8 cellular contexts compared by ENCODE assay signal in genomic region chr11:73306977-73307322, GRCh38. TPM values are rescaled to one million over a fixed set of nuclear protein-coding genes. Genes with fewer than 3 reads are reported as not detected.
DNase-seq lines count a peak whose midpoint lies in the region; ATAC-seq and TF ChIP-seq lines count a peak whose summit lies in the region.

No MANE protein-coding gene starts in this region.

- H3K27ac ChIP-seq in OCI-LY1 (ENCODE audit: low read depth, low read length, poor library complexity, severe bottlenecking) (no peak overlapping the region), osteoblast (ENCODE audit: low read depth, low read length) (peak overlapping the region; percentile 71)

- H3K4me3 ChIP-seq in Caco-2 (ENCODE audit: low read depth, low read length) = peak overlapping the region; percentile 94
- H3K4me3 ChIP-seq in OCI-LY1 (ENCODE audit: low read depth, low read length, poor library complexity, severe bottlenecking) = peak overlapping the region; percentile 83
- H3K4me3 ChIP-seq in osteoblast (ENCODE audit: insufficient read depth, low read length) = peak overlapping the region; percentile 89

- H3K4me3 Mint-ChIP-seq in Caco-2 (ENCODE audit: unreplicated experiment) = peak overlapping the region; percentile 76
- H3K4me3 Mint-ChIP-seq in endothelial cell (ENCODE audit: unreplicated experiment) = peak overlapping the region; percentile 92

- POLR2A ChIA-PET in Caco-2 (lab: Charles Lee) = interaction anchor here (0.5 to 1.8 kb wide), 30 partner anchors 11 to 1275 kb away, joined by 3 to 36 read pairs (median 5); partner anchors contain the start of genes FAM168A, P2RY6 and RAB6A

- TF ChIP-seq CTCF in Caco-2 (IDR thresholded peaks at IDR 0.05; ENCODE audit: insufficient read depth in 1 of 2, low read depth in 1 of 2, low read length in 1 of 2, severe bottlenecking in 1 of 2, unreplicated experiment in 1 of 2) = no peak
- no peak for TF ChIP-seq CTCF in OCI-LY1 (IDR thresholded peaks at IDR 0.05; ENCODE audit: low read length)
- TF ChIP-seq CTCF in endothelial cell (IDR thresholded peaks at IDR 0.05; ENCODE audit: unreplicated experiment) = no peak
- TF ChIP-seq CTCF in osteoblast (IDR thresholded peaks at IDR 0.05; ENCODE audit: extremely low read depth, low read depth, low read length) = no peak

- no peaks in the 10 kb centered on the region for H3K9me3 Mint-ChIP-seq in Caco-2 (ENCODE audit: unreplicated experiment)
- no peaks in the 10 kb centered on the region for H3K9me3 Mint-ChIP-seq in endothelial cell (ENCODE audit: unreplicated experiment)

- peaks cover 27% of the 10 kb centered on the region for H3K4me1 ChIP-seq in Caco-2
- peaks cover 14% of the 10 kb centered on the region for H3K4me1 ChIP-seq in OCI-LY1 (ENCODE audit: insufficient read depth, low read length, severe bottlenecking)
- H3K4me1 ChIP-seq in osteoblast (ENCODE audit: insufficient read depth, low read length) = peaks cover 34% of the 10 kb centered on the region

- DNase-seq in Caco-2 (no peak), endothelial cell (ENCODE audit: low spot score) (no peak), osteoblast (ENCODE audit: insufficient read length, low spot score, missing footprints) (no peak), cortex of kidney (lab: John Stamatoyannopoulos, UW) (no peak), midbrain (lab: John Stamatoyannopoulos, UW) (no peak), NCI-H226 (no peak)

- H3K36me3 ChIP-seq in Caco-2 (ENCODE audit: control insufficient read depth, insufficient read depth, low read length) = no peaks in the 10 kb centered on the region; the same call in 1 of the 2 replicates
- no peaks in the 10 kb centered on the region for H3K36me3 ChIP-seq in OCI-LY1 (ENCODE audit: insufficient read depth, low read length)
- peaks cover 18% of the 10 kb centered on the region for H3K36me3 ChIP-seq in osteoblast (ENCODE audit: insufficient read depth, low read length)

- no peaks in the 10 kb centered on the region for H3F3A ChIP-seq in OCI-LY1 (ENCODE audit: insufficient read depth, low read length)

- peak overlapping the region; percentile 42; the same call in 1 of the 2 replicates for H3K9ac ChIP-seq in OCI-LY1 (ENCODE audit: low read length)

- H3K4me1 Mint-ChIP-seq in Caco-2 (ENCODE audit: low read depth, unreplicated experiment) (peaks cover 27% of the 10 kb centered on the region), endothelial cell (ENCODE audit: unreplicated experiment) (peaks cover 19% of the 10 kb centered on the region)

- no peaks in the 10 kb centered on the region for H3K79me2 ChIP-seq in OCI-LY1 (ENCODE audit: insufficient read depth, low read length)
- peaks cover 28% of the 10 kb centered on the region for H3K79me2 ChIP-seq in osteoblast (ENCODE audit: insufficient read depth, low read length)

- H3K4me2 ChIP-seq in OCI-LY1 (ENCODE audit: low read length) (peak overlapping the region; percentile 98), osteoblast (ENCODE audit: insufficient read depth, low read length) (peak overlapping the region; percentile 99)

- peaks cover 54% of the 10 kb centered on the region for H3K36me3 Mint-ChIP-seq in Caco-2 (ENCODE audit: insufficient read depth, unreplicated experiment)
- H3K36me3 Mint-ChIP-seq in endothelial cell (ENCODE audit: low read depth, unreplicated experiment) = peaks cover 8% of the 10 kb centered on the region

- H3K27me3 Mint-ChIP-seq in Caco-2 (ENCODE audit: insufficient read depth, unreplicated experiment) (no peaks in the 10 kb centered on the region), endothelial cell (ENCODE audit: unreplicated experiment) (peaks cover 13% of the 10 kb centered on the region)

- H3K9me3 ChIP-seq in Caco-2 (no peaks in the 10 kb centered on the region), OCI-LY1 (ENCODE audit: low read length) (no peaks in the 10 kb centered on the region), osteoblast (ENCODE audit: low read depth, low read length) (no peaks in the 10 kb centered on the region)

- CTCF ChIA-PET in Caco-2 (lab: Charles Lee) = interaction anchor here (0.6 to 6.0 kb wide), 44 partner anchors 9 to 1848 kb away, joined by 3 to 285 read pairs (median 6); partner anchors contain the start of genes FAM168A, FCHSD2 and P2RY6

- H3K27me3 ChIP-seq in Caco-2 (replicated peaks; ENCODE audit: control insufficient read depth, insufficient read depth, low read length) (no peaks in the 10 kb centered on the region), OCI-LY1 (ENCODE audit: insufficient read depth, low read length) (no peaks in the 10 kb centered on the region), osteoblast (ENCODE audit: insufficient read depth, low read length) (no peaks in the 10 kb centered on the region)

- no peaks in the 10 kb centered on the region for H3K9me2 ChIP-seq in OCI-LY1 (ENCODE audit: low read depth, low read length)

- ATAC-seq in GM19324 (IDR thresholded peaks at IDR 0.05; ENCODE audit: low FRiP score, unreplicated experiment) = no peak

- H2AFZ ChIP-seq in OCI-LY1 (ENCODE audit: low read length) = no peak overlapping the region
- peak overlapping the region; percentile 93 for H2AFZ ChIP-seq in osteoblast (ENCODE audit: low read length)

- no TSS peak for BruUV-seq in Caco-2 (replicated peaks; lab: Mats Ljungman, UMichigan)

- H4K20me1 ChIP-seq in OCI-LY1 (ENCODE audit: insufficient read depth, low read length) = no peaks in the 10 kb centered on the region
- peaks cover 27% of the 10 kb centered on the region for H4K20me1 ChIP-seq in osteoblast (ENCODE audit: insufficient read depth, low read length)

- peak overlapping the region; percentile 87 for H3K27ac Mint-ChIP-seq in Caco-2 (ENCODE audit: unreplicated experiment)
- H3K27ac Mint-ChIP-seq in endothelial cell (ENCODE audit: unreplicated experiment) = peak overlapping the region; percentile 96

- intact Hi-C loops in Caco-2 (cut with micrococcal nuclease; ENCODE audit: unreplicated experiment) = loop anchor here (1.0 kb wide), 6 partner anchors 24 to 86 kb away; partner anchors contain the start of gene RELT

RNA-seq across cellular contexts. Expression of gene ARHGEF17, which starts 1.1 kb away (rescaled TPM):
- total RNA-seq in Caco-2 (2022) (77.9 and 78.1 TPM in 2 replicates), endothelial cell (ENCODE audit: unreplicated experiment) (93.3 TPM), osteoblast (50.1 and 67.0 TPM in 2 replicates)

RNA-seq across cellular contexts. Expression of gene P2RY6, which starts 34.8 kb away (rescaled TPM):
- total RNA-seq in Caco-2 (2022) = 48.4 and 55.7 TPM in 2 replicates
- 0.74 TPM for total RNA-seq in endothelial cell (ENCODE audit: unreplicated experiment)
- total RNA-seq in osteoblast = 0.72 and 1.8 TPM in 2 replicates

Comparison
In these comparisons a context has a peak if more than half of its experiments do, and no peak if none do; other contexts are left out.
1. RNA of gene P2RY6, which starts 34.8 kb away (total RNA-seq): 48.4 to 55.7 TPM in Caco-2; 0.74 TPM in endothelial cell (single experiment) and 0.72 to 1.8 TPM in osteoblast; every median in the first group is over 10 times any median in the second.
2. Peak in every context shown above with its lines, with median percentiles within 50 percentile points of each other: H3K4me3 ChIP-seq.